Comparison of ENCODE assay signal across 21 cellular contexts in genomic region chr22:49913026-49913425, GRCh38.
"Had no signal": no experiment of that assay in that cellular context is flagged by ENCODE, and none has a peak within 500 bp of the region (broad histone marks: within the 10 kb centered on the region; RNA-seq: fewer than 3 reads in every experiment).

No MANE protein-coding gene starts in this region.

- H3K9me3 ChIP-seq: MG63, SJSA1 had no signal

- ATAC-seq: HepG2 had no signal

- H3K27ac ChIP-seq: RWPE1, SJSA1, SK-N-MC had no signal

- H3K4me1 ChIP-seq: SJSA1 had no signal

- H3K27me3 ChIP-seq: MG63, SJSA1 had no signal

- DNase-seq: IMR-90, Karpas-422, KG1, MG63, NCI-H1092 treated with DMSO at 0.1 percent for 48 hours, NCI-H1436, NCI-H187, NCI-H2029, NCI-H2081 treated with DMSO at 0.1 percent for 48 hours, NCI-H2171, NCI-H226, NCI-H446, NCI-H510A, NCI-H524 treated with DMSO at 0.1 percent for 48 hours, NCI-H69, NCI-H774, SIG-M5 had no signal

- H3K4me3 ChIP-seq: MG63, SJSA1, SK-N-MC had no signal

- FAIRE-seq: HepG2 had no signal
